Comparison of ENCODE assay signal across 1 cellular context in genomic region chr6:163415620-163416379, GRCh38.
TF ChIP-seq lines count a peak whose summit lies in the region.

No MANE protein-coding gene starts in this region.

TF ChIP-seq in HepG2, 621 proteins besides CTCF, POLR2A, EP300 and RAD21 (continued from another document and continues in another):
- peak in 1 of 2 experiments; percentile 23; a peak in 1 of 4 replicates for TF ChIP-seq REST (IDR thresholded peaks at IDR 0.05; ENCODE audit: borderline replicate concordance in 1 of 2, low read depth in 1 of 2, low read length in 2 of 2)
- no peak for TF ChIP-seq ZSCAN9 (CRISPR knock-in tag; IDR thresholded peaks at IDR 0.05; ENCODE audit: borderline replicate concordance)
- peak; percentile 15 for TF ChIP-seq SAP130 (CRISPR knock-in tag; IDR thresholded peaks at IDR 0.05; ENCODE audit: low read depth)
- 0 out of 2 replicates have a peak, but pooled peaks have one; percentile 18 for TF ChIP-seq HNF1B (CRISPR knock-in tag; IDR thresholded peaks at IDR 0.05)
- no peak for TF ChIP-seq ZZZ3 (CRISPR knock-in tag; IDR thresholded peaks at IDR 0.05; ENCODE audit: borderline replicate concordance)
- no peak for TF ChIP-seq SIN3A (IDR thresholded peaks at IDR 0.05; ENCODE audit: borderline replicate concordance, low read depth, low read length)
- 0 out of 2 replicates have a peak, but pooled peaks have one; percentile 6 for TF ChIP-seq ZNF616 (CRISPR knock-in tag; IDR thresholded peaks at IDR 0.05; ENCODE audit: low read depth)
- 0 out of 2 replicates have a peak, but pooled peaks have one; percentile 43 for TF ChIP-seq ZNF263 (CRISPR knock-in tag; IDR thresholded peaks at IDR 0.05)
- TF ChIP-seq NCOA2 (CRISPR knock-in tag; IDR thresholded peaks at IDR 0.05), result no peak
- TF ChIP-seq TBX2 (CRISPR knock-in tag; IDR thresholded peaks at IDR 0.05; ENCODE audit: borderline replicate concordance), result no peak
- TF ChIP-seq ZXDC (CRISPR knock-in tag; IDR thresholded peaks at IDR 0.05), result no peak
- 0 out of 2 replicates have a peak, but pooled peaks have one; percentile 37 for TF ChIP-seq ZSCAN20 (CRISPR knock-in tag; IDR thresholded peaks at IDR 0.05; ENCODE audit: borderline replicate concordance)
- peak; percentile 75 for TF ChIP-seq ASH2L (IDR thresholded peaks at IDR 0.05; ENCODE audit: insufficient read length, low read depth, low read length)
- TF ChIP-seq PRDM4 (CRISPR knock-in tag; IDR thresholded peaks at IDR 0.05; ENCODE audit: borderline replicate concordance), result no peak
- TF ChIP-seq ZNF549 (CRISPR knock-in tag; IDR thresholded peaks at IDR 0.05), result no peak
- TF ChIP-seq SPEN (CRISPR knock-in tag; IDR thresholded peaks at IDR 0.05; ENCODE audit: low read depth), result 0 out of 2 replicates have a peak, but pooled peaks have one; percentile 21
- TF ChIP-seq CENPT (CRISPR knock-in tag; IDR thresholded peaks at IDR 0.05; ENCODE audit: low read depth), result no peak
- no peak for TF ChIP-seq SIN3B (IDR thresholded peaks at IDR 0.05; ENCODE audit: low read length)
- peak; percentile 54; the same call in 1 of the 2 replicates for TF ChIP-seq ZC3H13 (CRISPR knock-in tag; IDR thresholded peaks at IDR 0.05)
- no peak for TF ChIP-seq AHR (CRISPR knock-in tag; IDR thresholded peaks at IDR 0.05)
- TF ChIP-seq CSRNP1 (CRISPR knock-in tag; IDR thresholded peaks at IDR 0.05), result no peak
- no peak for TF ChIP-seq GPN1 (CRISPR knock-in tag; IDR thresholded peaks at IDR 0.05; ENCODE audit: borderline replicate concordance)
- peak; percentile 76 for TF ChIP-seq PATZ1 (CRISPR knock-in tag; IDR thresholded peaks at IDR 0.05)
- no peak for TF ChIP-seq HMGXB3 (CRISPR knock-in tag; IDR thresholded peaks at IDR 0.05; ENCODE audit: borderline replicate concordance)
- 0 out of 2 replicates have a peak, but pooled peaks have one; percentile 40 for TF ChIP-seq YEATS4 (CRISPR knock-in tag; IDR thresholded peaks at IDR 0.05; ENCODE audit: borderline replicate concordance)
- TF ChIP-seq ZNF850 (CRISPR knock-in tag; conservative IDR thresholded peaks at IDR 0.05), result no peak
- TF ChIP-seq SOX5 (CRISPR knock-in tag; IDR thresholded peaks at IDR 0.05; ENCODE audit: borderline replicate concordance), result no peak
- 0 out of 2 replicates have a peak, but pooled peaks have one; percentile 24 for TF ChIP-seq HOXA9 (CRISPR knock-in tag; IDR thresholded peaks at IDR 0.05; ENCODE audit: borderline replicate concordance)
- peak; percentile 46; the same call in 1 of the 2 replicates for TF ChIP-seq RBFOX2 (IDR thresholded peaks at IDR 0.05; ENCODE audit: low read depth, low read length)
- no peak for TF ChIP-seq ZNF431 (CRISPR knock-in tag; IDR thresholded peaks at IDR 0.05; ENCODE audit: borderline replicate concordance, low read depth)
- TF ChIP-seq HOXD1 (CRISPR knock-in tag; IDR thresholded peaks at IDR 0.05), result no peak
- TF ChIP-seq ZNF530 (CRISPR knock-in tag; IDR thresholded peaks at IDR 0.05; ENCODE audit: low read depth), result no peak
- TF ChIP-seq MZF1 (CRISPR knock-in tag; IDR thresholded peaks at IDR 0.05; ENCODE audit: borderline replicate concordance), result no peak
- TF ChIP-seq SKI (IDR thresholded peaks at IDR 0.05; ENCODE audit: partially characterized antibody), result no peak
- 0 out of 2 replicates have a peak, but pooled peaks have one; percentile 33 for TF ChIP-seq ZNF468 (CRISPR knock-in tag; IDR thresholded peaks at IDR 0.05)
- no peak for TF ChIP-seq ELK4 (CRISPR knock-in tag; IDR thresholded peaks at IDR 0.05; ENCODE audit: borderline replicate concordance)
- TF ChIP-seq ZNF17 (CRISPR knock-in tag; IDR thresholded peaks at IDR 0.05), result no peak
- TF ChIP-seq SNRNP70 (IDR thresholded peaks at IDR 0.05; ENCODE audit: low read depth, low read length), result no peak
- no peak for TF ChIP-seq ZNF143 (CRISPR knock-in tag; IDR thresholded peaks at IDR 0.05)
- TF ChIP-seq MIER3 (CRISPR knock-in tag; IDR thresholded peaks at IDR 0.05; ENCODE audit: borderline replicate concordance), result no peak
- TF ChIP-seq YEATS2 (CRISPR knock-in tag; IDR thresholded peaks at IDR 0.05; ENCODE audit: borderline replicate concordance), result no peak
- no peak for TF ChIP-seq ZKSCAN5 (CRISPR knock-in tag; IDR thresholded peaks at IDR 0.05)
- TF ChIP-seq ZNF619 (CRISPR knock-in tag; IDR thresholded peaks at IDR 0.05), result no peak
- peak; percentile 34 for TF ChIP-seq POLR2G (IDR thresholded peaks at IDR 0.05; ENCODE audit: low read depth, low read length)
